Comparison of ENCODE assay signal across 1 cellular context in the genomic region with DNA sequence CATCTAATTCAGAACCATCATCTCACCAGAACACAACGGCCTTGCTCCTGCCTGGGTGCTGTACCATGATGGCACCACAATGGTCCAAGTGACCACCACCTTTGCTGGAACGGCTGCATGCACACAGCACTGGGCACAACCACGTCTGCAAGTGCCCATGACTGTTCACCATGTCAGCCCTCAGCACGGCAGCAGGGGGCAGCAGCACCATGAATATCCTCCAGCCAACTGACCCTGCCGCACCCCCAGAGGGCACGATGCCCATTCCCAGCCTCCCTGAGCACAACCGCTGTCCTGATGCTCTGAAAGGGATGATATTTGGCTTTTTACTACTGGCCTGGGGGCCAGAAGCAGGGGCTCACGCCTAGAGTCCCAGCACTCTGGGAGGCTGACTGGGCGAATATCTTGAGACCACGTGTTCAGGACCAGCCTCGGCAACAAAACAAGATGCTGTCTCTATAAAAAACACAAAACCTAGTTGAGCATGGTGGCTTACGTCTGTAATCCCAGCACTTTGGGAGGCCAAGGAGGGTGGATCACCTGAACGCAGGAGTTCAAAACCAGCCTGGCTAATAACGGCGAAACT.
TF ChIP-seq lines count a peak whose summit lies in the region.

No MANE protein-coding gene starts in this region.

TF ChIP-seq in endothelial cell of umbilical vein, 7 proteins besides CTCF, POLR2A, EP300 and RAD21:
- TF ChIP-seq POLR2AphosphoS5 (IDR thresholded peaks at IDR 0.05; ENCODE audit: insufficient read depth, low read depth, low read length) (no peak), GATA2 (IDR thresholded peaks at IDR 0.05; ENCODE audit: insufficient read depth, insufficient read length, low read depth, low read length) (no peak)
